ENCODE assay signal across 8 cellular contexts in the genomic region with DNA sequence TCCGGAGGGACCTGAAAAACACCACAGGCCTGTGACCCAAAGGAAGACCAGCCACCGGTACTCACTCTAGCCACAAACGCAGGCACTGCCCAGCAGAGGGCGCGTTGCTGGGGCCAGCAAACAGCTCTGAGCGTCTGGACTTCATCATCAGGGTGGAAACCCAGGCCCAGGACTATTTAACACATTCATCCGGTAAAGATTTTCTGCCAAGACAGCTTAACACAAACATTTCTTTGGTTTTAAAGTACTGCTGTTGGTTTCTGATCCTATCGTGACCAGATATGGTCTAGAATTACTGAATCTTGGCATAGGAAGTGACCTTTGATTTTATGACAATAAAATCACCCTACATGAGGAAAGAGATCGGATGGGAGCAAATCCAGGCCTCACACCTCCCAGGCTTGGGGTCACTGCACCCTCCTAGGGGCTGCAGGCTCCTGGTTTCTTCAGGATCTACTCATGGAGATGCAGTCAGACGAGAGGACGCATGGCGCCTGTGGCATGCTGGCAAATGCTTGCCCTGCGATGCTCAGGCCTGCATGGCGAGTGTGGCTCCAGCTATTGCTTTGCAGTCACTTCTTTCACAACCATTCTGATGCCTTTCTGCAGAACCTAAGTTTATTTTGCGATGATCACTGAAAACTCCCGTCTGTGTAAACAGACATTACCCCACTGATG.
A peak's percentile ranks its signal among the peaks of the same experiment; 100 is the strongest.
DNase-seq lines count a peak whose midpoint lies in the region; ATAC-seq and TF ChIP-seq lines count a peak whose summit lies in the region.

No MANE protein-coding gene starts in this region.

- H3K9ac ChIP-seq in rectal smooth muscle tissue (ENCODE audit: low read length), result no peak overlapping the region

- H3K27me3 Mint-ChIP-seq in CD8-positive, alpha-beta T cell (ENCODE audit: low read depth), result peaks cover 10% of the 10 kb centered on the region

- no peak overlapping the region for H3K4me3 Mint-ChIP-seq in CD8-positive, alpha-beta T cell

- no peaks in the 10 kb centered on the region for H3K36me3 ChIP-seq in rectal smooth muscle tissue (ENCODE audit: control insufficient read depth, insufficient read depth, low read length)
- no peaks in the 10 kb centered on the region for H3K36me3 ChIP-seq in CD8-positive, alpha-beta T cell (ENCODE audit: insufficient read depth, low read length)

- CTCF ChIA-PET in CD8-positive, alpha-beta T cell (lab: Charles Lee), result interaction anchor here (1.3 kb wide), 1 partner anchor 62 kb away, joined by 4 read pairs; no protein-coding TSS in a partner anchor

- no peaks in the 10 kb centered on the region for H3K4me1 Mint-ChIP-seq in CD8-positive, alpha-beta T cell (ENCODE audit: low read depth)

- intact Hi-C loops in CD8-positive, alpha-beta T cell (cut with DNase I, micrococcal nuclease), result no loop called here

- TF ChIP-seq CTCF in fibroblast of mammary gland (conservative IDR thresholded peaks at IDR 0.05; ENCODE audit: control insufficient read depth, insufficient read depth, low read depth, low read length), result peak; percentile 73
- TF ChIP-seq CTCF in CD8-positive, alpha-beta T cell (IDR thresholded peaks at IDR 0.05), result no peak

- no peaks in the 10 kb centered on the region for H3K9me3 Mint-ChIP-seq in CD8-positive, alpha-beta T cell

- POLR2A ChIA-PET in CD8-positive, alpha-beta T cell (lab: Charles Lee), result no interaction called here

- H3K4me3 ChIP-seq in fibroblast of mammary gland (ENCODE audit: control insufficient read depth, low read depth, low read length), result no peak overlapping the region
- no peak overlapping the region for H3K4me3 ChIP-seq in rectal smooth muscle tissue (ENCODE audit: low read length)
- H3K4me3 ChIP-seq in CD8-positive, alpha-beta T cell (ENCODE audit: low read depth, low read length), result no peak overlapping the region

- peak overlapping the region; percentile 66 for H3K27ac ChIP-seq in rectal smooth muscle tissue (ENCODE audit: low read depth, low read length)
- H3K27ac ChIP-seq in CD8-positive, alpha-beta T cell (ENCODE audit: low read depth, low read length), result no peak overlapping the region

- H3K36me3 Mint-ChIP-seq in CD8-positive, alpha-beta T cell, result no peaks in the 10 kb centered on the region

- no peaks in the 10 kb centered on the region for H3K27me3 ChIP-seq in rectal smooth muscle tissue (ENCODE audit: control insufficient read depth, insufficient read depth, low read length)
- no peaks in the 10 kb centered on the region for H3K27me3 ChIP-seq in CD8-positive, alpha-beta T cell (ENCODE audit: insufficient read depth, low read length)

- H3K4me1 ChIP-seq in rectal smooth muscle tissue (ENCODE audit: control insufficient read depth, insufficient read depth, low read length), result peaks cover 8% of the 10 kb centered on the region
- H3K4me1 ChIP-seq in CD8-positive, alpha-beta T cell (ENCODE audit: insufficient read depth, low read length), result no peaks in the 10 kb centered on the region

- H3K9me3 ChIP-seq in CD8-positive, alpha-beta T cell (ENCODE audit: low read length), result no peaks in the 10 kb centered on the region

- DNase-seq in DMS53 treated with DMSO at 0.1 percent for 48 hours (lab: John Stamatoyannopoulos, UW; ENCODE audit: unreplicated experiment), result peak; percentile 32
- peak; percentile 9 for DNase-seq in SW480 (ENCODE audit: low spot score)
- DNase-seq in fibroblast of mammary gland (ENCODE audit: low read depth), result peak; percentile 41
- DNase-seq in DMS79 (lab: John Stamatoyannopoulos, UW), result no peak
- no peak for DNase-seq in CD8-positive, alpha-beta T cell

- no peak overlapping the region for H3K27ac Mint-ChIP-seq in CD8-positive, alpha-beta T cell

- peak; percentile 90 for ATAC-seq in GM18907 (IDR thresholded peaks at IDR 0.05; ENCODE audit: unreplicated experiment)
- ATAC-seq in HG03159 (IDR thresholded peaks at IDR 0.05; ENCODE audit: unreplicated experiment), result peak; percentile 89
- ATAC-seq in CD8-positive, alpha-beta T cell, result no peak

Comparison
In these comparisons a context has a peak if more than half of its experiments do, and no peak if none do; other contexts are left out.
1. DNase-seq: peak in DMS53 treated with DMSO at 0.1 percent for 48 hours (single experiment), SW480 (single experiment) and fibroblast of mammary gland (single experiment); none in DMS79 (single experiment) and CD8-positive, alpha-beta T cell (0 of 7).